22 cellular contexts compared by ENCODE assay signal in the genomic region with DNA sequence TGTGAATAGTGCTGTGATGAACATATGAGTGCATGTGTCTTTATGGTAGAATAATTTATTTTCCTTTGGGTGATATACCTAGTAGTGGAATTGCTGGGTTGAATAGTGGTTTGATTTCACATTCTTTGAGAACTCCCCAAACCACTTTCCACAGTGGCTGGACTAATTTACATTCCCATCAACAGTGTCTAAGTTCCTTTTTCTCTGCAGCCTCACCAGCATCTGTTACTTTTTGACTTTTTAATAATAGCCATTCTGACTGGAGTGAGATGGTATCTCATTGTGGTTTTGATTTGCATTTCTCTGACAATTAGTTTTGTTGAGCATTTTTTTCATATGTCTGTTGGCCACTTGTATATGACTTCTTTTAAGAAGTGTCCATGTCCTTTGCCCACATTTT.
"Had no signal": no experiment of that assay in that cellular context is flagged by ENCODE, and none has a peak within 500 bp of the region (broad histone marks: within the 10 kb centered on the region; RNA-seq: fewer than 3 reads in every experiment).

No MANE protein-coding gene starts in this region.

- H3K27me3 ChIP-seq: tibial nerve had no signal

- H3K36me3 ChIP-seq: lower lobe of right lung, tibial nerve had no signal

- H3K4me3 ChIP-seq: lower lobe of right lung, tibial nerve had no signal

- H3K27ac Mint-ChIP-seq: activated naive CD8-positive, alpha-beta T cell; brain; nephron had no signal

- H3K4me1 Mint-ChIP-seq: brain, nephron had no signal

- H3K4me1 ChIP-seq: lower lobe of right lung, tibial nerve had no signal

- H3K4me3 Mint-ChIP-seq: activated naive CD8-positive, alpha-beta T cell; brain; nephron had no signal

- H3K27me3 Mint-ChIP-seq: brain had no signal

- H3K9me3 ChIP-seq: lower lobe of right lung, tibial nerve had no signal

- DNase-seq: activated CD4-positive, alpha-beta T cell treated with anti-CD3 and anti-CD28 coated beads for 1 hour; activated CD4-positive, alpha-beta T cell treated with anti-CD3 and anti-CD28 coated beads, Interleukin-2, amount 50 U/mL, for 4 hours; activated gamma-delta T cell treated with Interleukin-2 at 50 U/mL for 16 hours; caudate nucleus; foreskin melanocyte; hypothalamus; islet precursor cell; lower lobe of right lung; nucleus accumbens; posterior cingulate gyrus; stimulated activated CD4-positive, alpha-beta T cell treated with anti-CD3 and anti-CD28 coated beads, Interleukin-12 subunit alpha, Interleukin-12 subunit beta, amount 100 ng/mL, for 4 hours; stimulated activated CD4-positive, alpha-beta T cell treated with anti-CD3 and anti-CD28 coated beads, Interleukin-1b, Interleukin-23, amount 100 ng/mL, for 48 hours; stimulated activated CD8-positive, alpha-beta memory T cell treated with anti-CD3 and anti-CD28 coated beads, Interleukin-4, amount 100 ng/mL, for 48 hours; stimulated activated naive CD8-positive, alpha-beta T cell treated with anti-CD3 and anti-CD28 coated beads, Interleukin-15, Interleukin-2, amounts not matched to agents 100 U/mL and 50 U/mL, for 24 hours; substantia nigra had no signal

- H3K27ac ChIP-seq: lower lobe of right lung, tibial nerve, VCaP had no signal

- FAIRE-seq: colon, urothelium cell line had no signal

- ATAC-seq: lower lobe of right lung; stimulated activated naive CD8-positive, alpha-beta T cell treated with anti-CD3 and anti-CD28 coated beads, Interleukin-15, Interleukin-2, amounts not matched to agents 100 U/mL and 50 U/mL, for 24 hours had no signal
